ENCODE assay signal across 8 cellular contexts in the genomic region with DNA sequence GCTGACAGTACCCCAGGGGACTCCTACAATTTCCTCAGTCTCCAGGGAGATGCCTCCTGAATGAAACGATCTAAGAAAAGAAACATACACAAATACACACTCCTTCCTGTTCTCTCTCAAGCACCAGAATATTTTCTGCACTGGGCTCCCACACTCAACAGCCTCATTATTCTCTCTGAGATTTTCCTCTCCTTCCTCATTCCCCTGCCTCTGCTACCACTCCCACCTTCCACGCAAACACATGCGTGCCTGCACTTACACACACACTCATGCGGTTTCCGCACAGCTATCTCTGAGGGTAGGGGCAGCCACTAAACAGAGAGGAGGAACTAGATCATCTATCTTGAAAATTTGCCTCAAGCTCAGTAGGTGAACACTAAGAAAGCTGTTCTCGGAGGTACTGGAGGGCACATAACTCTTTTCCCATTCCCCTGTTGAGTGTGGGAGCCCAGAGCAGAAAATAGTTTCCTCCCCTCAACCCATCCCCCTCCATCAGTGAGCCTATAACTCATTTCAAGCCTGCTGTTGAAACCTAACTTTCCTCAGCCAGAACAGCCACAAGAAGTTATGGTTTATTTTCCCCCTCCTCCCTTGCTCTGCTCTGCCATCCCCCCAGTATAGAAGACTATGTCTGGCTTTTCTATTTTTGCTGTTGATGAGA. TPM values are rescaled to one million over a fixed set of nuclear protein-coding genes. Genes with fewer than 3 reads are reported as not detected.
DNase-seq lines count a peak whose midpoint lies in the region; ATAC-seq and TF ChIP-seq lines count a peak whose summit lies in the region.

No MANE protein-coding gene starts in this region.

- DNase-seq in GM10266 (ENCODE audit: extremely low spot score), result peak; percentile 25
- peak; percentile 53 for DNase-seq in activated T-helper 1 cell treated with anti-CD3 and anti-CD28 coated beads, Interleukin-12 subunit alpha, Interleukin-12 subunit beta, Interleukin-2, Interleukin-4 antibody, amounts not matched to agents 30 ng/mL and 10 ng/mL and 1 ng/mL, durations not matched to agents 14 hours and 24 hours and 36 hours (ENCODE audit: low spot score)
- peak in 1 of 2 experiments; percentile 55 for DNase-seq in mesothelial cell of epicardium (ENCODE audit: low spot score in 2 of 2, unreplicated experiment in 2 of 2)
- DNase-seq in NCI-H146 treated with DMSO at 0.1 percent for 48 hours (lab: John Stamatoyannopoulos, UW; ENCODE audit: unreplicated experiment), result no peak
- DNase-seq in NK-92 (lab: John Stamatoyannopoulos, UW; ENCODE audit: unreplicated experiment), result no peak
- no peak for DNase-seq in glutamatergic neuron

- H3K27ac Mint-ChIP-seq in activated T-helper 1 cell treated with anti-CD3 and anti-CD28 coated beads, Interleukin-12 subunit alpha, Interleukin-12 subunit beta, Interleukin-2, Interleukin-4 antibody, amounts not matched to agents 30 ng/mL and 10 ng/mL and 1 ng/mL, durations not matched to agents 14 hours and 24 hours and 36 hours, result peak overlapping the region; percentile 88
- H3K27ac Mint-ChIP-seq in mesothelial cell of epicardium (peak overlapping the region; percentile 91), glutamatergic neuron (ENCODE audit: unreplicated experiment) (no peak overlapping the region)

- peaks cover 25% of the 10 kb centered on the region for H3K9me3 Mint-ChIP-seq in activated T-helper 1 cell treated with anti-CD3 and anti-CD28 coated beads, Interleukin-12 subunit alpha, Interleukin-12 subunit beta, Interleukin-2, Interleukin-4 antibody, amounts not matched to agents 30 ng/mL and 10 ng/mL and 1 ng/mL, durations not matched to agents 14 hours and 24 hours and 36 hours
- H3K9me3 Mint-ChIP-seq in mesothelial cell of epicardium (peaks cover 19% of the 10 kb centered on the region), glutamatergic neuron (ENCODE audit: unreplicated experiment) (no peaks in the 10 kb centered on the region)

- peaks cover 2% of the 10 kb centered on the region for H3K36me3 Mint-ChIP-seq in activated T-helper 1 cell treated with anti-CD3 and anti-CD28 coated beads, Interleukin-12 subunit alpha, Interleukin-12 subunit beta, Interleukin-2, Interleukin-4 antibody, amounts not matched to agents 30 ng/mL and 10 ng/mL and 1 ng/mL, durations not matched to agents 14 hours and 24 hours and 36 hours (ENCODE audit: low read depth)
- peaks cover 1% of the 10 kb centered on the region for H3K36me3 Mint-ChIP-seq in mesothelial cell of epicardium
- H3K36me3 Mint-ChIP-seq in glutamatergic neuron (ENCODE audit: unreplicated experiment), result no peaks in the 10 kb centered on the region

- ATAC-seq in GM21390 (IDR thresholded peaks at IDR 0.05; ENCODE audit: unreplicated experiment) (peak; percentile 87), HG03571 (IDR thresholded peaks at IDR 0.05; ENCODE audit: unreplicated experiment) (peak; percentile 90)

- no peaks in the 10 kb centered on the region for H3K27me3 Mint-ChIP-seq in activated T-helper 1 cell treated with anti-CD3 and anti-CD28 coated beads, Interleukin-12 subunit alpha, Interleukin-12 subunit beta, Interleukin-2, Interleukin-4 antibody, amounts not matched to agents 30 ng/mL and 10 ng/mL and 1 ng/mL, durations not matched to agents 14 hours and 24 hours and 36 hours (ENCODE audit: insufficient read depth)
- H3K27me3 Mint-ChIP-seq in mesothelial cell of epicardium (ENCODE audit: low read depth) (no peaks in the 10 kb centered on the region), glutamatergic neuron (ENCODE audit: unreplicated experiment) (no peaks in the 10 kb centered on the region)

- TF ChIP-seq CTCF in GM10266 (IDR thresholded peaks at IDR 0.05; ENCODE audit: control insufficient read depth, insufficient read depth, low read depth, missing control alignments) (no peak), mesothelial cell of epicardium (IDR thresholded peaks at IDR 0.05; ENCODE audit: unreplicated experiment) (no peak), glutamatergic neuron (IDR thresholded peaks at IDR 0.05; ENCODE audit: partially characterized antibody, unreplicated experiment) (no peak)

- intact Hi-C loops in activated T-helper 1 cell treated with anti-CD3 and anti-CD28 coated beads, Interleukin-12 subunit alpha, Interleukin-12 subunit beta, Interleukin-2, Interleukin-4 antibody, amounts not matched to agents 30 ng/mL and 10 ng/mL and 1 ng/mL, durations not matched to agents 14 hours and 24 hours and 36 hours (cut with micrococcal nuclease), result loop anchor here (1.0 to 5.0 kb wide), 3 partner anchors 21 to 37 kb away; a partner anchor contains a TSS

- peak overlapping the region; percentile 72 for H3K4me3 Mint-ChIP-seq in activated T-helper 1 cell treated with anti-CD3 and anti-CD28 coated beads, Interleukin-12 subunit alpha, Interleukin-12 subunit beta, Interleukin-2, Interleukin-4 antibody, amounts not matched to agents 30 ng/mL and 10 ng/mL and 1 ng/mL, durations not matched to agents 14 hours and 24 hours and 36 hours
- peak overlapping the region; percentile 44 for H3K4me3 Mint-ChIP-seq in mesothelial cell of epicardium
- H3K4me3 Mint-ChIP-seq in glutamatergic neuron (ENCODE audit: unreplicated experiment), result no peak overlapping the region

- H3K4me1 Mint-ChIP-seq in activated T-helper 1 cell treated with anti-CD3 and anti-CD28 coated beads, Interleukin-12 subunit alpha, Interleukin-12 subunit beta, Interleukin-2, Interleukin-4 antibody, amounts not matched to agents 30 ng/mL and 10 ng/mL and 1 ng/mL, durations not matched to agents 14 hours and 24 hours and 36 hours (ENCODE audit: low read depth), result peaks cover 31% of the 10 kb centered on the region
- H3K4me1 Mint-ChIP-seq in mesothelial cell of epicardium, result peaks cover 36% of the 10 kb centered on the region
- H3K4me1 Mint-ChIP-seq in glutamatergic neuron (ENCODE audit: low read depth, unreplicated experiment), result peaks cover 2% of the 10 kb centered on the region

RNA-seq across cellular contexts. Expression of a gene that starts 30.5 kb away (rescaled TPM):
- total RNA-seq in activated T-helper 1 cell treated with anti-CD3 and anti-CD28 coated beads, Interleukin-12 subunit alpha, Interleukin-12 subunit beta, Interleukin-2, Interleukin-4 antibody, amounts not matched to agents 30 ng/mL and 10 ng/mL and 1 ng/mL, durations not matched to agents 14 hours and 24 hours and 36 hours, result 20.8 and 21.9 TPM in 2 replicates
- total RNA-seq in mesothelial cell of epicardium (25.6 to 28.5 TPM (median 27.2 TPM) in 3 replicates), glutamatergic neuron (ENCODE audit: unreplicated experiment) (9.5 TPM)

Comparison
In these comparisons a context has a peak if more than half of its experiments do, and no peak if none do; other contexts are left out.
1. DNase-seq: peak in GM10266 (single experiment) and activated T-helper 1 cell treated with anti-CD3 and anti-CD28 coated beads, Interleukin-12 subunit alpha, Interleukin-12 subunit beta, Interleukin-2, Interleukin-4 antibody, amounts not matched to agents 30 ng/mL and 10 ng/mL and 1 ng/mL, durations not matched to agents 14 hours and 24 hours and 36 hours (single experiment); none in NCI-H146 treated with DMSO at 0.1 percent for 48 hours (single experiment), NK-92 (single experiment) and glutamatergic neuron (single experiment).